8 cellular contexts compared by ENCODE assay signal in genomic region chr6:168923171-168923570, GRCh38.
"Had no signal": no experiment of that assay in that cellular context is flagged by ENCODE, and none has a peak within 500 bp of the region (broad histone marks: within the 10 kb centered on the region; RNA-seq: fewer than 3 reads in every experiment).

No MANE protein-coding gene starts in this region.

- H3K9me3 Mint-ChIP-seq: HFFc6 had no signal

- H3K27ac ChIP-seq: GM23248, HL-60 had no signal

- H3K9ac ChIP-seq: GM23248 had no signal

- H3K4me1 ChIP-seq: HAP-1 had no signal

- H3K9me3 ChIP-seq: HAP-1 had no signal

- H3K36me3 ChIP-seq: HAP-1 had no signal

- H3K4me3 Mint-ChIP-seq: HFFc6, IgD-negative memory B cell had no signal

- H3K4me3 ChIP-seq: GM23248, HAP-1 had no signal

- DNase-seq: GM23248, GOT3, H7, HFFc6, KBM-7 had no signal

- H3K36me3 Mint-ChIP-seq: IgD-negative memory B cell had no signal

- H3K27ac Mint-ChIP-seq: HFFc6, IgD-negative memory B cell had no signal

- H3K4me1 Mint-ChIP-seq: IgD-negative memory B cell had no signal
